Comparison of ENCODE assay signal across 13 cellular contexts in genomic region chr15:83904107-83904720, GRCh38.
A peak's percentile ranks its signal among the peaks of the same experiment; 100 is the strongest.
DNase-seq lines count a peak whose midpoint lies in the region; ATAC-seq and TF ChIP-seq lines count a peak whose summit lies in the region.
"Had no signal": no experiment of that assay in that cellular context is flagged by ENCODE, and none has a peak within 500 bp of the region (broad histone marks: within the 10 kb centered on the region; RNA-seq: fewer than 3 reads in every experiment).

No MANE protein-coding gene starts in this region.

- TF ChIP-seq CTCF in astrocyte of the spinal cord (IDR thresholded peaks at IDR 0.05; ENCODE audit: low read depth, low read length) = no peak
- TF ChIP-seq CTCF in omental fat pad (IDR thresholded peaks at IDR 0.05) = no peak

- DNase-seq in GM04504 (ENCODE audit: low read depth) (peak; percentile 54), astrocyte of the spinal cord (ENCODE audit: low read depth, low spot score) (peak; percentile 15), iris pigment epithelial cell (ENCODE audit: low read depth) (peak; percentile 96), smooth muscle cell of the brain vasculature (ENCODE audit: low read depth, low spot score) (peak; percentile 7), NCI-H1092 (lab: John Stamatoyannopoulos, UW) (no peak), omental fat pad (ENCODE audit: low spot score) (no peak), UCSD-AML1 (lab: John Stamatoyannopoulos, UW; ENCODE audit: unreplicated experiment) (no peak)
- DNase-seq: activated T-cell treated with anti-CD3 and anti-CD28 coated beads for 4 hours; anterior cingulate cortex; NCI-H146; stimulated activated CD4-positive, alpha-beta T cell treated with anti-CD3 and anti-CD28 coated beads, Interleukin-12 subunit alpha, Interleukin-12 subunit beta, amount 100 ng/mL, for 4 hours; T-helper 9 cell had no signal

- in situ Hi-C loops in astrocyte of the spinal cord (cut with HindIII; ENCODE audit: low sequenced_read_pairs) = no loop called here

- ATAC-seq in GM18909 (IDR thresholded peaks at IDR 0.05; ENCODE audit: poor library complexity, unreplicated experiment) (no peak), omental fat pad (ENCODE audit: low FRiP score) (no peak)

- no peak overlapping the region for H3K4me3 ChIP-seq in astrocyte of the spinal cord (ENCODE audit: low read depth, low read length)

Comparison
In these comparisons a context has a peak if more than half of its experiments do, and no peak if none do; other contexts are left out.
1. DNase-seq: peak in GM04504 (single experiment), astrocyte of the spinal cord (single experiment), iris pigment epithelial cell (single experiment) and smooth muscle cell of the brain vasculature (single experiment); none in NCI-H1092 (single experiment), omental fat pad (single experiment) and UCSD-AML1 (single experiment).